Comparison of ENCODE assay signal across 13 cellular contexts in the genomic region with DNA sequence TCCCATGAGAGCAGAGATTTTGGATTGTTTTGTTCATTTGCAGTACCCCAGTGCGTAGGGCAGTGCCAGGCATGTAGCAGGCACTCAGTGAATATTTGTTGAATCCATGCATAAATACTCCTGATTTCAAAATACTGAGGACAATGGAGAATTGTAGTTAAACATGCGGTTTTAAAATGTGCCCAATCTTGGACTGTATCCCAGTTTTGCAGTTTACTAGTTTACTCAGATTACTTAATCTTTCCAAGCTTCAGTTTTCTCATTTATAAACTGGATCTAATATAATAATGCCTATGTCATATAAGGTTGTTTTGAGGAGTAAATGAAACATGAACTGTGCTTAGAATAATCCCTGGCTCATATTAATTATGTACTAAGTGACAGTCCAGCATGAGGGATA. TPM values are rescaled to one million over a fixed set of nuclear protein-coding genes. Genes with fewer than 3 reads are reported as not detected.
A peak's percentile ranks its signal among the peaks of the same experiment; 100 is the strongest.
DNase-seq lines count a peak whose midpoint lies in the region; ATAC-seq and TF ChIP-seq lines count a peak whose summit lies in the region.
"Had no signal": no experiment of that assay in that cellular context is flagged by ENCODE, and none has a peak within 500 bp of the region (broad histone marks: within the 10 kb centered on the region; RNA-seq: fewer than 3 reads in every experiment).

No MANE protein-coding gene starts in this region.

- H3K4me1 ChIP-seq in RWPE2 (ENCODE audit: insufficient read depth, poor library complexity, severe bottlenecking) (peaks cover 18% of the 10 kb centered on the region), Peyer's patch (peaks cover 0 to 5% (median 2%) of the 10 kb centered on the region in 4 donors)

- no peak for TF ChIP-seq POLR2A in Peyer's patch (IDR thresholded peaks at IDR 0.05)

- H3K9me3 ChIP-seq in RWPE2 (ENCODE audit: severe bottlenecking) (no peaks in the 10 kb centered on the region), Peyer's patch (no peaks in the 10 kb centered on the region)
- H3K9me3 ChIP-seq: esophagus muscularis mucosa had no signal

- ATAC-seq in RWPE2 (ENCODE audit: low read depth) = peak; percentile 62
- ATAC-seq in GM18520 (IDR thresholded peaks at IDR 0.05; ENCODE audit: unreplicated experiment) = no peak
- no peak for ATAC-seq in GM18502 (IDR thresholded peaks at IDR 0.05; ENCODE audit: poor library complexity, unreplicated experiment)
- no peak for ATAC-seq in GM18868 (IDR thresholded peaks at IDR 0.05; ENCODE audit: unreplicated experiment)

- DNase-seq in H4 (ENCODE audit: low spot score) = peak; percentile 60
- DNase-seq in RWPE2 (ENCODE audit: low spot score) = no peak
- peak; percentile 62 to 82 for DNase-seq in foreskin fibroblast
- peak; percentile 76 for DNase-seq in superior temporal gyrus (ENCODE audit: extremely low spot score)
- no peak for DNase-seq in Peyer's patch
- DNase-seq: brain microvascular endothelial cell, kidney, NCI-H69 had no signal

- H3K27me3 ChIP-seq in RWPE2 (ENCODE audit: insufficient read depth, poor library complexity, severe bottlenecking) (no peaks in the 10 kb centered on the region), Peyer's patch (no peaks in the 10 kb centered on the region)
- H3K27me3 ChIP-seq: brain microvascular endothelial cell, esophagus muscularis mucosa had no signal

- H3K27ac ChIP-seq in RWPE2 (ENCODE audit: poor library complexity, severe bottlenecking) = no peak overlapping the region
- peak overlapping the region in 2 of 4 donors; percentile 38 to 69 for H3K27ac ChIP-seq in Peyer's patch
- H3K27ac ChIP-seq: brain microvascular endothelial cell, SK-N-MC had no signal

- H3K4me3 ChIP-seq in RWPE2 (ENCODE audit: severe bottlenecking) (no peak overlapping the region), foreskin fibroblast (ENCODE audit: low read depth in 1 of 2, low read length in 2 of 2) (no peak overlapping the region), Peyer's patch (no peak overlapping the region)
- H3K4me3 ChIP-seq: esophagus muscularis mucosa, SK-N-MC had no signal

- H3K36me3 ChIP-seq in RWPE2 (ENCODE audit: low read depth) = no peaks in the 10 kb centered on the region
- no peaks in the 10 kb centered on the region for H3K36me3 ChIP-seq in Peyer's patch
- H3K36me3 ChIP-seq: brain microvascular endothelial cell had no signal

- no peak for TF ChIP-seq CTCF in RWPE2 (IDR thresholded peaks at IDR 0.05; ENCODE audit: poor library complexity, severe bottlenecking)
- no peak for TF ChIP-seq CTCF in foreskin fibroblast (IDR thresholded peaks at IDR 0.05; ENCODE audit: low read depth, low read length)
- TF ChIP-seq CTCF in Peyer's patch (IDR thresholded peaks at IDR 0.05) = no peak

RNA-seq across cellular contexts. Expression of a gene that starts 39.0 kb away (rescaled TPM):
- total RNA-seq in H4 (2014; rRNA removed; shearing (Covaris generic)) = 7.0 and 7.6 TPM in 2 replicates
- 1 to 10 TPM; 3.2 to 6.3 (median 5.2) TPM for total RNA-seq in Peyer's patch

Comparison
In these comparisons a context has a peak if more than half of its experiments do, and no peak if none do; other contexts are left out.
1. DNase-seq: peak in H4 (single experiment), foreskin fibroblast (2 of 2) and superior temporal gyrus (single experiment); none in RWPE2 (single experiment) and Peyer's patch (0 of 3).